In genomic region chr2:198054299-198054698, GRCh38 we compare ENCODE assay signal across 8 cellular contexts.
DNase-seq lines count a peak whose midpoint lies in the region; ATAC-seq and TF ChIP-seq lines count a peak whose summit lies in the region.

No MANE protein-coding gene starts in this region.

- no peaks in the 10 kb centered on the region for H3K4me1 Mint-ChIP-seq in activated CD8-positive, alpha-beta memory T cell treated with anti-CD3 and anti-CD28 coated beads, Interleukin-2, amount 10 ng/mL, durations not matched to agents 7 days and 5 days

- no peaks in the 10 kb centered on the region for H3K27me3 Mint-ChIP-seq in activated CD8-positive, alpha-beta memory T cell treated with anti-CD3 and anti-CD28 coated beads, Interleukin-2, amount 10 ng/mL, durations not matched to agents 7 days and 5 days

- H3K27ac Mint-ChIP-seq in activated CD8-positive, alpha-beta memory T cell treated with anti-CD3 and anti-CD28 coated beads, Interleukin-2, amount 10 ng/mL, durations not matched to agents 7 days and 5 days = no peak overlapping the region

- TF ChIP-seq POLR2A in gastrocnemius medialis (IDR thresholded peaks at IDR 0.05) = no peak

- peaks cover 9 to 29% of the 10 kb centered on the region in 2 donors for H3K4me1 ChIP-seq in gastrocnemius medialis

- H3K27ac ChIP-seq in gastrocnemius medialis = peak overlapping the region in 3 of 4 donors; percentile 0 to 53 (median 18)

- H3K36me3 Mint-ChIP-seq in activated CD8-positive, alpha-beta memory T cell treated with anti-CD3 and anti-CD28 coated beads, Interleukin-2, amount 10 ng/mL, durations not matched to agents 7 days and 5 days = no peaks in the 10 kb centered on the region

- H3K27me3 ChIP-seq in BJ (ENCODE audit: control insufficient read depth, insufficient read depth, low read length) (no peaks in the 10 kb centered on the region), gastrocnemius medialis (no peaks in the 10 kb centered on the region)

- H3K9me3 ChIP-seq in gastrocnemius medialis = no peaks in the 10 kb centered on the region

- intact Hi-C loops in gastrocnemius medialis (cut with DNase I; ENCODE audit: low total_unique reads) = loop anchor here (10.0 kb wide), 1 partner anchor 249 kb away; the partner anchor contains the start of gene PLCL1

- in situ Hi-C loops in gastrocnemius medialis (cut with MboI; ENCODE audit: low sequenced_read_pairs in 4 of 4) = no loop called here

- TF ChIP-seq CTCF in BJ (IDR thresholded peaks at IDR 0.05; ENCODE audit: insufficient read depth, low read depth, low read length) = peak; percentile 74
- TF ChIP-seq CTCF in fibroblast of the aortic adventitia (IDR thresholded peaks at IDR 0.05; ENCODE audit: insufficient read depth, low read length) = peak; percentile 53
- TF ChIP-seq CTCF in gastrocnemius medialis (IDR thresholded peaks at IDR 0.05 in 4 of 5, conservative IDR thresholded peaks at IDR 0.05 in 1 of 5) = peak in 3 of 5 experiments; percentile 5 to 35 (median 34)

- ATAC-seq in GM19043 (IDR thresholded peaks at IDR 0.05; ENCODE audit: low read depth, unreplicated experiment) (peak; percentile 64), HG03558 (IDR thresholded peaks at IDR 0.05; ENCODE audit: extremely low read depth, unreplicated experiment) (peak; percentile 75), gastrocnemius medialis (peak in 1 of 2 donors; percentile 35), HG03135 (IDR thresholded peaks at IDR 0.05; ENCODE audit: unreplicated experiment) (no peak)
- ATAC-seq in activated CD8-positive, alpha-beta memory T cell treated with anti-CD3 and anti-CD28 coated beads, Interleukin-2, amount 10 ng/mL, durations not matched to agents 7 days and 5 days = no peak

- H3K36me3 ChIP-seq in BJ (ENCODE audit: control insufficient read depth, insufficient read depth, low read length) (no peaks in the 10 kb centered on the region), gastrocnemius medialis (no peaks in the 10 kb centered on the region)

- CTCF ChIA-PET in BJ (lab: Yijun Ruan, JAX) = interaction anchor here (0.6 to 1.2 kb wide), 4 partner anchors 85 to 253 kb away, joined by 3 to 4 read pairs (median 4); no protein-coding TSS in a partner anchor
- CTCF ChIA-PET in activated CD8-positive, alpha-beta memory T cell treated with anti-CD3 and anti-CD28 coated beads, Interleukin-2, amount 10 ng/mL, durations not matched to agents 7 days and 5 days (lab: Charles Lee) = interaction anchor here (0.7 kb wide), 1 partner anchor 471 kb away, joined by 3 read pairs; no protein-coding TSS in a partner anchor

- H3K4me3 ChIP-seq in BJ (ENCODE audit: low read depth, low read length) (no peak overlapping the region), fibroblast of the aortic adventitia (ENCODE audit: low read depth, low read length) (no peak overlapping the region), gastrocnemius medialis (no peak overlapping the region)

- no peak overlapping the region for H3K4me3 Mint-ChIP-seq in activated CD8-positive, alpha-beta memory T cell treated with anti-CD3 and anti-CD28 coated beads, Interleukin-2, amount 10 ng/mL, durations not matched to agents 7 days and 5 days

- DNase-seq in BJ (ENCODE audit: low read depth) = no peak
- DNase-seq in activated CD8-positive, alpha-beta memory T cell treated with anti-CD3 and anti-CD28 coated beads, Interleukin-2, amount 10 ng/mL, durations not matched to agents 7 days and 5 days = peak; percentile 42
- DNase-seq in fibroblast of the aortic adventitia (ENCODE audit: low read depth) = peak; percentile 38
- no peak for DNase-seq in gastrocnemius medialis
- no peak for DNase-seq in NCI-H524 (lab: John Stamatoyannopoulos, UW)

- no peaks in the 10 kb centered on the region for H3K9me3 Mint-ChIP-seq in activated CD8-positive, alpha-beta memory T cell treated with anti-CD3 and anti-CD28 coated beads, Interleukin-2, amount 10 ng/mL, durations not matched to agents 7 days and 5 days (ENCODE audit: low read depth)

- POLR2A ChIA-PET in BJ (lab: Charles Lee) = no interaction called here

Comparison
In these comparisons a context has a peak if more than half of its experiments do, and no peak if none do; other contexts are left out.
1. DNase-seq: peak in activated CD8-positive, alpha-beta memory T cell treated with anti-CD3 and anti-CD28 coated beads, Interleukin-2, amount 10 ng/mL, durations not matched to agents 7 days and 5 days (single experiment) and fibroblast of the aortic adventitia (single experiment); none in BJ (single experiment), gastrocnemius medialis (0 of 2) and NCI-H524 (0 of 2).
2. ATAC-seq: peak in GM19043 (single experiment) and HG03558 (single experiment); none in activated CD8-positive, alpha-beta memory T cell treated with anti-CD3 and anti-CD28 coated beads, Interleukin-2, amount 10 ng/mL, durations not matched to agents 7 days and 5 days (single experiment) and HG03135 (single experiment).
3. Peak in every context shown above with its lines, with median percentiles within 50 percentile points of each other: CTCF ChIP-seq.